Comparison of ENCODE assay signal across 8 cellular contexts in the genomic region with DNA sequence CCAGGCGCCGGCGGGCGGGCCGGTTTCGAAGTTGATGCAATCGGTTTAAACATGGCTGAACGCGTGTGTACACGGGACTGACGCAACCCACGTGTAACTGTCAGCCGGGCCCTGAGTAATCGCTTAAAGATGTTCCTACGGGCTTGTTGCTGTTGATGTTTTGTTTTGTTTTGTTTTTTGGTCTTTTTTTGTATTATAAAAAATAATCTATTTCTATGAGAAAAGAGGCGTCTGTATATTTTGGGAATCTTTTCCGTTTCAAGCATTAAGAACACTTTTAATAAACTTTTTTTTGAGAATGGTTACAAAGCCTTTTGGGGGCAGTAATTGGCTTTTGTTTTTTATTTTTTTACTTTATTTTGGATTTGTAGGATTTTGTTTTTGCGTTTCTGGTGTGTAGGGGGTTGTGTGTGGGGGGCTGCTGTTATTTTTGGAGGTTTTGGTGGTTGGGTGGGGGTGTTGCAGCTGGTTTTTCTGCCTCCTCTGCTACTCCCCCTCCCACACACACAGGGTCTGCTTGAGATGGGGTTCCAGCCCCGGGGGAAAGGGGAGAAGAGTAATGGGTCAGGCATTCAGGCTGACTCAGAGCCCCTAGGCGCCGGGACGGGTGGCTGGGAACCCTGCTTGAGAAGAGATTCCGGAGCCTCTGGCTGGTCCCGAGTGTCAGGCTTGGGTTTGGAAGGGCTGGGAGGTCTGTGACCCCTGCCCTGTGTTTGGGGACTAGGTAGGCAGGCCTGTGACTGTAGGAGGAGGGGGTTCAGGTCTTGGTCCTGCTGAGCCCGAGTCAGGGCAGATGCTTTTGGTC. TPM values are rescaled to one million over a fixed set of nuclear protein-coding genes. Genes with fewer than 3 reads are reported as not detected.
DNase-seq lines count a peak whose midpoint lies in the region; ATAC-seq and TF ChIP-seq lines count a peak whose summit lies in the region.

No MANE protein-coding gene starts in this region.

- H3K27me3 ChIP-seq in dorsolateral prefrontal cortex = peaks cover 0 to 33% (median 0%) of the 10 kb centered on the region in 45 donors
- H3K27me3 ChIP-seq in lower lobe of right lung (ENCODE audit: low read depth) = no peaks in the 10 kb centered on the region

- DNase-seq in DMS53 treated with DMSO at 0.1 percent for 48 hours (lab: John Stamatoyannopoulos, UW; ENCODE audit: unreplicated experiment) (peak; percentile 87), NCI-H524 (lab: John Stamatoyannopoulos, UW) (peak; percentile 57 to 77), dorsolateral prefrontal cortex (peak in 8 of 10 donors; percentile 26 to 86 (median 77)), lower lobe of right lung (peak; percentile 89), iPS-NIHi7 (ENCODE audit: extremely low spot score) (no peak)
- peak; percentile 84 to 86 for DNase-seq in activated CD4-positive, alpha-beta T cell treated with anti-CD3 and anti-CD28 coated beads, Interleukin-2, amount 50 U/mL, for 48 hours
- peak; percentile 63 to 81 (median 74) for DNase-seq in stimulated activated CD4-positive, alpha-beta T cell treated with anti-CD3 and anti-CD28 coated beads, TNF-alpha, amount 100 ng/mL, for 48 hours (ENCODE audit: low read depth in 3 of 3)

- peak overlapping the region; percentile 31 to 99 (median 95) for H3K27ac ChIP-seq in dorsolateral prefrontal cortex
- H3K27ac ChIP-seq in lower lobe of right lung = peak overlapping the region; percentile 100

- peak overlapping the region; percentile 41 to 88 (median 73) for H3K4me3 ChIP-seq in dorsolateral prefrontal cortex
- peak overlapping the region; percentile 90 for H3K4me3 ChIP-seq in lower lobe of right lung

- ATAC-seq in HG03135 (IDR thresholded peaks at IDR 0.05; ENCODE audit: unreplicated experiment) = peak; percentile 38
- peak; percentile 7 to 39 for ATAC-seq in lower lobe of right lung

- H3K36me3 ChIP-seq in lower lobe of right lung = peaks cover 27% of the 10 kb centered on the region

- intact Hi-C loops in dorsolateral prefrontal cortex (cut with DNase I) (loop anchor here (2.0 to 5.0 kb wide), 2 partner anchors 215 to 270 kb away; no protein-coding TSS in a partner anchor), lower lobe of right lung (cut with DNase I) (no loop called here)

- peaks cover 37% of the 10 kb centered on the region for H3K4me1 ChIP-seq in lower lobe of right lung

- TF ChIP-seq CTCF in dorsolateral prefrontal cortex (IDR thresholded peaks at IDR 0.05 in 54 of 56, conservative IDR thresholded peaks at IDR 0.05 in 2 of 56; ENCODE audit: low read depth in 1 of 56, partially characterized antibody in 56 of 56) (peak in 1 of 56 donors; percentile 10), lower lobe of right lung (IDR thresholded peaks at IDR 0.05) (no peak)

- H3K9me3 ChIP-seq in lower lobe of right lung = no peaks in the 10 kb centered on the region

RNA-seq across cellular contexts. Expression of a gene that starts 1.9 kb away (rescaled TPM):
- 100 to 1,000 TPM in 1 of 120 experiments, 10 to 100 TPM in 119; 14.0 to 106 (median 35.0) TPM for total RNA-seq in dorsolateral prefrontal cortex
- 326 TPM for total RNA-seq in lower lobe of right lung

RNA-seq across cellular contexts. Expression of a gene that starts 39.0 kb away (rescaled TPM):
- 10 to 100 TPM; 14.7 to 51.9 (median 24.0) TPM for total RNA-seq in dorsolateral prefrontal cortex
- 27.8 TPM for total RNA-seq in lower lobe of right lung
